1 cellular context compared by ENCODE assay signal in the genomic region with DNA sequence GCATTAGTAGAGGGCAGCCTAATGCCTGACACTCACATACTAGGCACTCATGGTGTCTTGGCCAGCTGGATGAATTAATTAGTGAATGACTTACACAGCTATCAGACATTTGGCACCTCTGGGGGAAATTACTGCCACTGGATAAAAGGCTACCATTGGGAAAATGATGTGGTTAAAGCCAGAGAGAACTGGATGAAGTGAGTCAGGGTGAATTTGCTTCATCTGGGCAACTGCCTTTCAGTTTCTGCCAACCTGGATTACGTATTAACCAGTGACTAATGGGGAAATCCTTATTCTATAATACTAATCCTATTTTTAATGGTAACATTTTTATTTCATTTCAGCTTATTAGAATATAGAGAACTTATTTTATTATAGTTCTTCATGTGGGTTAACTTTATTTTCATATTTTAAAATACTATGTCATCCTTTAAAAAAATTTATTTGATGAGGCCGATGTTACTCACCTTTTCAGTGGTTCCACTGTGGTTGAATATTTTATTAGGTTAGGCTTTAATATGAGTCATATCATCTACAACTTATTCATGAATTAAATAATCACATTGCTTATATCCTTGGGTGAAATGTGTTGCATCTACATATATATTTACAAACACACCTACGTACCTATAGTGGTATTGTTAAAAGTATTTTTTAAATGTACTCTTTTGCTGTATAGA.
TF ChIP-seq lines count a peak whose summit lies in the region.

No MANE protein-coding gene starts in this region.

TF ChIP-seq in HEK293, 187 proteins besides CTCF, POLR2A, EP300 and RAD21 (continued from another document):
- TF ChIP-seq, protein P1, sequence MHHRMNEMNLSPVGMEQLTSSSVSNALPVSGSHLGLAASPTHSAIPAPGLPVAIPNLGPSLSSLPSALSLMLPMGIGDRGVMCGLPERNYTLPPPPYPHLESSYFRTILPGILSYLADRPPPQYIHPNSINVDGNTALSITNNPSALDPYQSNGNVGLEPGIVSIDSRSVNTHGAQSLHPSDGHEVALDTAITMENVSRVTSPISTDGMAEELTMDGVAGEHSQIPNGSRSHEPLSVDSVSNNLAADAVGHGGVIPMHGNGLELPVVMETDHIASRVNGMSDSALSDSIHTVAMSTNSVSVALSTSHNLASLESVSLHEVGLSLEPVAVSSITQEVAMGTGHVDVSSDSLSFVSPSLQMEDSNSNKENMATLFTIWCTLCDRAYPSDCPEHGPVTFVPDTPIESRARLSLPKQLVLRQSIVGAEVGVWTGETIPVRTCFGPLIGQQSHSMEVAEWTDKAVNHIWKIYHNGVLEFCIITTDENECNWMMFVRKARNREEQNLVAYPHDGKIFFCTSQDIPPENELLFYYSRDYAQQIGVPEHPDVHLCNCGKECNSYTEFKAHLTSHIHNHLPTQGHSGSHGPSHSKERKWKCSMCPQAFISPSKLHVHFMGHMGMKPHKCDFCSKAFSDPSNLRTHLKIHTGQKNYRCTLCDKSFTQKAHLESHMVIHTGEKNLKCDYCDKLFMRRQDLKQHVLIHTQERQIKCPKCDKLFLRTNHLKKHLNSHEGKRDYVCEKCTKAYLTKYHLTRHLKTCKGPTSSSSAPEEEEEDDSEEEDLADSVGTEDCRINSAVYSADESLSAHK (tag by site-specific recombination; IDR thresholded peaks at IDR 0.05): no peak
- TF ChIP-seq ZNF248 (tag by site-specific recombination; IDR thresholded peaks at IDR 0.05) (no peak), ZNF76 (tag by site-specific recombination; IDR thresholded peaks at IDR 0.05; ENCODE audit: borderline replicate concordance, low read depth) (no peak), ZNF621 (tag by site-specific recombination; IDR thresholded peaks at IDR 0.05) (no peak)
